In the genomic region with DNA sequence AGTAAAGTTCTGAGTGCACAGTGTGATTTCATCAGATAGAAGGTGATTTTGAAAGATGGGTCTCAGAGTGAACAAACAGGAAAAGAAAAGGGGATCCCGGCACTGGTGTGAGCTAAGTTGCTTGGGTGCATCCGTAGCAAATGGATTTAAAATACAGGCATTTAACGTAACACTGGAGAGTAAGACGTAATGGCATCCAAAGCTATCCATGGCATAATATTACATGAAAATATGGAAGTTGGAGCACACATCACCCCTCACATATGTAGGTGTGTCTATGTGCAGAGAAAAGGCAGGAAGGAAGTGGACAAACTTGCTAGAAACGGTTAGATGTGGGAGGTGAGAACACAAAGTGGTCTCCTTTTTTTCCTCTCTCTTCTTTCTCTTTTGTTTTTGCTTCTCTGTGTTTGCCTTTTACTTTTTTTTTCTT, we compare ENCODE assay signal across 12 cellular contexts. TPM values are rescaled to one million over a fixed set of nuclear protein-coding genes. Genes with fewer than 3 reads are reported as not detected.
DNase-seq lines count a peak whose midpoint lies in the region; ATAC-seq lines count a peak whose summit lies in the region.
"Had no signal": no experiment of that assay in that cellular context is flagged by ENCODE, and none has a peak within 500 bp of the region (broad histone marks: within the 10 kb centered on the region; RNA-seq: fewer than 3 reads in every experiment).

No MANE protein-coding gene starts in this region.

- POLR2A ChIA-PET in activated naive CD8-positive, alpha-beta T cell treated with anti-CD3 and anti-CD28 coated beads, Interleukin-2, amount 10 ng/mL, durations not matched to agents 7 days and 5 days (lab: Charles Lee) = interaction anchor here (1.0 to 4.5 kb wide), 12 partner anchors 8 to 67 kb away, joined by 3 to 35 read pairs (median 6); partner anchors contain the start of gene SEMA4D

- H3K9me3 Mint-ChIP-seq in CD4-positive, CD25-positive, alpha-beta regulatory T cell = no peaks in the 10 kb centered on the region
- H3K9me3 Mint-ChIP-seq in IgD-negative memory B cell = no peaks in the 10 kb centered on the region
- no peaks in the 10 kb centered on the region for H3K9me3 Mint-ChIP-seq in activated naive CD8-positive, alpha-beta T cell treated with anti-CD3 and anti-CD28 coated beads, Interleukin-2, amount 10 ng/mL, durations not matched to agents 7 days and 5 days

- H3K36me3 ChIP-seq in CD4-positive, CD25-positive, alpha-beta regulatory T cell (ENCODE audit: control insufficient read depth, insufficient read depth, low read length) = no peaks in the 10 kb centered on the region
- H3K36me3 ChIP-seq: suprapubic skin had no signal

- peaks cover 67% of the 10 kb centered on the region for H3K4me1 ChIP-seq in CD4-positive, CD25-positive, alpha-beta regulatory T cell (ENCODE audit: control insufficient read depth, insufficient read depth, low read length, poor library complexity, severe bottlenecking)

- ATAC-seq in CD4-positive, CD25-positive, alpha-beta regulatory T cell (ENCODE audit: low read depth in 2 of 2) = peak; percentile 68 to 69
- ATAC-seq in GM19035 (IDR thresholded peaks at IDR 0.05; ENCODE audit: unreplicated experiment) = peak; percentile 65
- ATAC-seq in activated naive CD8-positive, alpha-beta T cell treated with anti-CD3 and anti-CD28 coated beads, Interleukin-2, amount 10 ng/mL, durations not matched to agents 7 days and 5 days (ENCODE audit: low read depth) = peak; percentile 75

- H3K4me3 Mint-ChIP-seq in CD4-positive, CD25-positive, alpha-beta regulatory T cell = peak overlapping the region; percentile 64 to 77 (median 72)
- H3K4me3 Mint-ChIP-seq in IgD-negative memory B cell = peak overlapping the region; percentile 30 to 88 (median 58)
- peak overlapping the region; percentile 76 for H3K4me3 Mint-ChIP-seq in activated naive CD8-positive, alpha-beta T cell treated with anti-CD3 and anti-CD28 coated beads, Interleukin-2, amount 10 ng/mL, durations not matched to agents 7 days and 5 days

- H3K27ac Mint-ChIP-seq in CD4-positive, CD25-positive, alpha-beta regulatory T cell = peak overlapping the region; percentile 83 to 98 (median 86)
- peak overlapping the region in 2 of 3 donors; percentile 3 to 26 for H3K27ac Mint-ChIP-seq in IgD-negative memory B cell
- H3K27ac Mint-ChIP-seq in activated naive CD8-positive, alpha-beta T cell treated with anti-CD3 and anti-CD28 coated beads, Interleukin-2, amount 10 ng/mL, durations not matched to agents 7 days and 5 days = peak overlapping the region; percentile 88

- intact Hi-C loops in head of caudate nucleus (cut with DNase I) = no loop called here

- peak overlapping the region; percentile 75 for H3K27ac ChIP-seq in CD4-positive, CD25-positive, alpha-beta regulatory T cell (ENCODE audit: insufficient read depth, low read length, poor library complexity, severe bottlenecking)
- H3K27ac ChIP-seq: suprapubic skin had no signal

- H3K36me3 Mint-ChIP-seq in CD4-positive, CD25-positive, alpha-beta regulatory T cell = no peaks in the 10 kb centered on the region
- no peaks in the 10 kb centered on the region for H3K36me3 Mint-ChIP-seq in IgD-negative memory B cell
- H3K36me3 Mint-ChIP-seq in activated naive CD8-positive, alpha-beta T cell treated with anti-CD3 and anti-CD28 coated beads, Interleukin-2, amount 10 ng/mL, durations not matched to agents 7 days and 5 days = peaks cover 5% of the 10 kb centered on the region

- peaks cover 5% of the 10 kb centered on the region for H3K27me3 Mint-ChIP-seq in CD4-positive, CD25-positive, alpha-beta regulatory T cell
- H3K27me3 Mint-ChIP-seq in IgD-negative memory B cell = no peaks in the 10 kb centered on the region
- no peaks in the 10 kb centered on the region for H3K27me3 Mint-ChIP-seq in activated naive CD8-positive, alpha-beta T cell treated with anti-CD3 and anti-CD28 coated beads, Interleukin-2, amount 10 ng/mL, durations not matched to agents 7 days and 5 days

- H3K4me1 Mint-ChIP-seq in CD4-positive, CD25-positive, alpha-beta regulatory T cell = peaks cover 31 to 94% (median 51%) of the 10 kb centered on the region in 4 donors
- H3K4me1 Mint-ChIP-seq in IgD-negative memory B cell = peaks cover 11 to 25% (median 16%) of the 10 kb centered on the region in 3 donors
- H3K4me1 Mint-ChIP-seq in activated naive CD8-positive, alpha-beta T cell treated with anti-CD3 and anti-CD28 coated beads, Interleukin-2, amount 10 ng/mL, durations not matched to agents 7 days and 5 days = peaks cover 82% of the 10 kb centered on the region

- H3K4me3 ChIP-seq in CD4-positive, CD25-positive, alpha-beta regulatory T cell (ENCODE audit: low read depth, low read length) = peak overlapping the region; percentile 77
- H3K4me3 ChIP-seq: suprapubic skin had no signal

- no peaks in the 10 kb centered on the region for H3K27me3 ChIP-seq in CD4-positive, CD25-positive, alpha-beta regulatory T cell (ENCODE audit: control insufficient read depth, insufficient read depth, low read length)
- H3K27me3 ChIP-seq: suprapubic skin had no signal

- no peaks in the 10 kb centered on the region for H3K9me3 ChIP-seq in CD4-positive, CD25-positive, alpha-beta regulatory T cell (ENCODE audit: control insufficient read depth in 2 of 2, low read length in 2 of 2)
- H3K9me3 ChIP-seq: suprapubic skin had no signal

- DNase-seq in CD4-positive, CD25-positive, alpha-beta regulatory T cell = peak in 2 of 3 donors; percentile 66 to 86
- DNase-seq in activated naive CD8-positive, alpha-beta T cell treated with anti-CD3 and anti-CD28 coated beads, Interleukin-2, amount 10 ng/mL, durations not matched to agents 7 days and 5 days = no peak
- no peak for DNase-seq in SK-N-DZ (ENCODE audit: low spot score)
- DNase-seq in Ammon's horn (ENCODE audit: low spot score) = no peak
- DNase-seq in head of caudate nucleus = no peak
- no peak for DNase-seq in stimulated activated naive CD4-positive, alpha-beta T cell treated with Interleukin-2 at 50 U/mL for 16 hours (lab: John Stamatoyannopoulos, UW)
- DNase-seq: caudate nucleus, DMS 273 treated with DMSO at 0.1 percent for 48 hours, NCI-H446 treated with DMSO at 0.1 percent for 48 hours had no signal

RNA-seq across cellular contexts. Expression of gene SEMA4D, which starts 38.2 kb away (rescaled TPM):
- 480 TPM for total RNA-seq in CD4-positive, CD25-positive, alpha-beta regulatory T cell
- polyA plus RNA-seq in CD4-positive, CD25-positive, alpha-beta regulatory T cell = 100 to 1,000 TPM in 1 of 4 donors, 10 to 100 TPM in 3; 67.5 to 108 (median 90.2) TPM
- 35.3 TPM for polyA plus RNA-seq in IgD-negative memory B cell
- 100 to 1,000 TPM; 370 to 391 TPM for total RNA-seq in activated naive CD8-positive, alpha-beta T cell treated with anti-CD3 and anti-CD28 coated beads, Interleukin-2, amount 10 ng/mL, durations not matched to agents 7 days and 5 days
- polyA plus RNA-seq in SK-N-DZ (2014; cell fraction: cytosol; rRNA removed) = 15.0 and 18.2 TPM in 2 replicates
- polyA plus RNA-seq in SK-N-DZ (2014; cell fraction: nucleus; rRNA removed) = 27.2 and 58.4 TPM in 2 replicates

Comparison
In these comparisons a context has a peak if more than half of its experiments do, and no peak if none do; other contexts are left out.
1. DNase-seq: peak in CD4-positive, CD25-positive, alpha-beta regulatory T cell (2 of 3); none in activated naive CD8-positive, alpha-beta T cell treated with anti-CD3 and anti-CD28 coated beads, Interleukin-2, amount 10 ng/mL, durations not matched to agents 7 days and 5 days (single experiment), SK-N-DZ (single experiment), Ammon's horn (single experiment), head of caudate nucleus (0 of 42) and stimulated activated naive CD4-positive, alpha-beta T cell treated with Interleukin-2 at 50 U/mL for 16 hours (single experiment).
2. H3K27ac Mint-ChIP-seq: peak in every context shown above with its lines; median percentile 88 in activated naive CD8-positive, alpha-beta T cell treated with anti-CD3 and anti-CD28 coated beads, Interleukin-2, amount 10 ng/mL, durations not matched to agents 7 days and 5 days; 86 in CD4-positive, CD25-positive, alpha-beta regulatory T cell; 14 in IgD-negative memory B cell.
3. Peak in every context shown above with its lines, with median percentiles within 50 percentile points of each other: ATAC-seq and H3K4me3 Mint-ChIP-seq.